In the genomic region with DNA sequence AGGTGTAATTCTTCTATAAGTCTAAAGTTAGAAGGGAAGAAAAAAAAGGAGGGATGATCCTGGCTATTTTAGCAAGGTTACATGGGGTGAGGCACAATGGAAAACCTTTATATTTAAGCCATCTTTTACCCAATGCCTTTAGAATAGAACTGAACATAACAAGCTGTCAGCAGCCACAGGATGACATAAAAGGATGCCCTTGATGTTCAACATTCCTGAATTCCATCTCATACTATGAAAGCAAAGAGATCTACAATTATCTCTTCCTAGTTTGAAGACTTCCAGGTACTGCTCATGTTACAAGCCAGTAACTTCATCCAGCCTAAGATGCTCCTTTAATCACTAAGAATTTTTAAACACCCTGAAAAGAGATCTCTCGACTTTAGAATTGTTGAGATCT, we compare ENCODE assay signal across 25 cellular contexts. TPM values are rescaled to one million over a fixed set of nuclear protein-coding genes. Genes with fewer than 3 reads are reported as not detected.
"Had no signal": no experiment of that assay in that cellular context is flagged by ENCODE, and none has a peak within 500 bp of the region (broad histone marks: within the 10 kb centered on the region; RNA-seq: fewer than 3 reads in every experiment).

No MANE protein-coding gene starts in this region.

- H3K4me3 ChIP-seq: adrenal gland, ascending aorta, cardiac muscle cell, lung, thoracic aorta had no signal

- H3K27me3 Mint-ChIP-seq: activated CD4-positive, alpha-beta T cell treated with anti-CD3 and anti-CD28 coated beads for 36 hours; activated naive CD8-positive, alpha-beta T cell; natural killer cell treated with Interleukin-12 subunit alpha and Interleukin-12 subunit beta and Interleukin-15 and Interleukin-18, amount 100 ng/mL, for 72 hours; stimulated activated naive CD8-positive, alpha-beta T cell treated with anti-CD3 and anti-CD28 coated beads, Interleukin-15, Interleukin-2, amounts not matched to agents 100 ng/mL and 50 ng/mL, for 24 hours; T-cell had no signal

- ATAC-seq: activated CD4-positive, alpha-beta T cell treated with anti-CD3 and anti-CD28 coated beads for 36 hours; natural killer cell treated with Interleukin-12 subunit alpha and Interleukin-12 subunit beta and Interleukin-15 and Interleukin-18, amount 100 ng/mL, for 72 hours; stimulated activated effector memory CD8-positive, alpha-beta T cell treated with anti-CD3 and anti-CD28 coated beads, Interleukin-12 subunit alpha, Interleukin-12 subunit beta, amount 100 ng/mL, for 72 hours; T-cell had no signal

- DNase-seq: activated CD4-positive, alpha-beta T cell treated with anti-CD3 and anti-CD28 coated beads for 36 hours; activated CD4-positive, CD25-positive, alpha-beta regulatory T cell; activated CD8-positive, alpha-beta memory T cell treated with anti-CD3 and anti-CD28 coated beads for 24 hours; activated effector memory CD4-positive, alpha-beta T cell treated with Interleukin-2 at 50 U/mL for 16 hours; activated naive CD4-positive, alpha-beta T cell treated with Interleukin-2 at 50 U/mL for 16 hours; adrenal gland; cortex of kidney; head of caudate nucleus; hypothalamus; immature natural killer cell; kidney; mesendoderm; stimulated activated CD4-positive, alpha-beta T cell treated with anti-CD3 and anti-CD28 coated beads, Interleukin-4, amount 100 ng/mL, for 24 hours; T-cell; trophoblast cell had no signal

- H3K36me3 Mint-ChIP-seq: immature natural killer cell; natural killer cell treated with Interleukin-12 subunit alpha and Interleukin-12 subunit beta and Interleukin-15 and Interleukin-18, amount 100 ng/mL, for 72 hours; stimulated activated effector memory CD8-positive, alpha-beta T cell treated with anti-CD3 and anti-CD28 coated beads, Interleukin-12 subunit alpha, Interleukin-12 subunit beta, amount 100 ng/mL, for 72 hours had no signal

- H3K9me3 ChIP-seq: adrenal gland, ascending aorta, thoracic aorta had no signal

- H3K9me3 Mint-ChIP-seq: immature natural killer cell; natural killer cell treated with Interleukin-12 subunit alpha and Interleukin-12 subunit beta and Interleukin-15 and Interleukin-18, amount 100 ng/mL, for 72 hours; stimulated activated effector memory CD8-positive, alpha-beta T cell treated with anti-CD3 and anti-CD28 coated beads, Interleukin-12 subunit alpha, Interleukin-12 subunit beta, amount 100 ng/mL, for 72 hours; stimulated activated naive CD8-positive, alpha-beta T cell treated with anti-CD3 and anti-CD28 coated beads, Interleukin-15, Interleukin-2, amounts not matched to agents 100 ng/mL and 50 ng/mL, for 24 hours; T-cell had no signal

- H3K4me3 Mint-ChIP-seq: activated CD4-positive, alpha-beta T cell treated with anti-CD3 and anti-CD28 coated beads for 36 hours; activated naive CD8-positive, alpha-beta T cell; brain; immature natural killer cell; natural killer cell treated with Interleukin-12 subunit alpha and Interleukin-12 subunit beta and Interleukin-15 and Interleukin-18, amount 100 ng/mL, for 72 hours; stimulated activated effector memory CD8-positive, alpha-beta T cell treated with anti-CD3 and anti-CD28 coated beads, Interleukin-12 subunit alpha, Interleukin-12 subunit beta, amount 100 ng/mL, for 72 hours; stimulated activated naive CD8-positive, alpha-beta T cell treated with anti-CD3 and anti-CD28 coated beads, Interleukin-15, Interleukin-2, amounts not matched to agents 100 ng/mL and 50 ng/mL, for 24 hours; T-cell; T-helper 2 cell treated with Interferon-gamma antibody and Interleukin-4, amounts not matched to agents 5 μg/mL and 100 μg/mL, for 36 hours had no signal

- H3K36me3 ChIP-seq: adrenal gland, ascending aorta, cardiac muscle cell, thoracic aorta had no signal

- H3K27ac Mint-ChIP-seq: activated CD4-positive, alpha-beta T cell treated with anti-CD3 and anti-CD28 coated beads for 36 hours; activated naive CD8-positive, alpha-beta T cell; brain; immature natural killer cell; natural killer cell treated with Interleukin-12 subunit alpha and Interleukin-12 subunit beta and Interleukin-15 and Interleukin-18, amount 100 ng/mL, for 72 hours; stimulated activated effector memory CD8-positive, alpha-beta T cell treated with anti-CD3 and anti-CD28 coated beads, Interleukin-12 subunit alpha, Interleukin-12 subunit beta, amount 100 ng/mL, for 72 hours; stimulated activated naive CD8-positive, alpha-beta T cell treated with anti-CD3 and anti-CD28 coated beads, Interleukin-15, Interleukin-2, amounts not matched to agents 100 ng/mL and 50 ng/mL, for 24 hours; T-cell; T-helper 2 cell treated with Interferon-gamma antibody and Interleukin-4, amounts not matched to agents 5 μg/mL and 100 μg/mL, for 36 hours had no signal

- H3K27ac ChIP-seq: adrenal gland, ascending aorta, cardiac muscle cell, thoracic aorta had no signal

- H3K4me1 ChIP-seq: adrenal gland, ascending aorta had no signal

- H3K27me3 ChIP-seq: adrenal gland, ascending aorta, cardiac muscle cell had no signal

- H3K4me1 Mint-ChIP-seq: brain had no signal

RNA-seq across cellular contexts. Expression of a gene that starts 26.9 kb away (rescaled TPM):
- total RNA-seq: ascending aorta had no signal
